In the genomic region with DNA sequence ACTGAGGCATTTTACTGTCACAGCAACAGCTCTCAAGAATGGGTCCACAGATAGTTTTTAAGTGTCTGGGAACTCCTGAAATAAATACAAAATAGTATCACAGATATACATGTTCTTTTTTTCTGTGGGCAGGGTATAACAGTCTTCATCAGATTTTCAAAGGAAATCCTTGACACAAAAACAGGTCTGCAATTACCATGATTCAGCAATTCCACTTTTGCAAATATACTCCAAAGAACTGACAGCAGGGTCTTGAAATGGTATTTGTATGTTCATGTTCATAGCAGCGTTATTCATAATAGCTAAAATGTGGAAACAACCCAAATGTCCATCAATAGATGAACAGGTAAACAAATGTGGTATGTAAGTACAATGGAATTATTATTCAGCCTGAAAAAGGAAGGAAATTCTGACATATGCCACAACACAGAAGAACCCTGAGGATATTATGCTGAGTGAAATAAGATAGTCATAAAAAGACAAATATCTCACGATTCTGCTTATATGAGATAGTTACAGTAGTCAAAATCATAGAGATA, we compare ENCODE assay signal across 13 cellular contexts.
DNase-seq lines count a peak whose midpoint lies in the region; ATAC-seq and TF ChIP-seq lines count a peak whose summit lies in the region.
"Had no signal": no experiment of that assay in that cellular context is flagged by ENCODE, and none has a peak within 500 bp of the region (broad histone marks: within the 10 kb centered on the region; RNA-seq: fewer than 3 reads in every experiment).

No MANE protein-coding gene starts in this region.

- no peaks in the 10 kb centered on the region for H3K9me3 Mint-ChIP-seq in T-helper 1 cell treated with Interleukin-12 subunit alpha and Interleukin-12 subunit beta and Interleukin-4 antibody, amounts not matched to agents 30 μg/mL and 1 μg/mL, for 36 hours
- H3K9me3 Mint-ChIP-seq in dendritic cell treated with granulocyte-macrophage colony-stimulating factor and Interleukin-4, amounts not matched to agents 40 ng/mL and 50 ng/mL, for 4 days, result no peaks in the 10 kb centered on the region

- no peak for TF ChIP-seq POLR2A in gastrocnemius medialis (IDR thresholded peaks at IDR 0.05)

- no peak overlapping the region for H2AFZ ChIP-seq in OCI-LY7 (ENCODE audit: low read length)

- intact Hi-C loops in OCI-LY7 (cut with micrococcal nuclease; ENCODE audit: unreplicated experiment) (loop anchor here (10.0 kb wide), 1 partner anchor 199 kb away; a partner anchor contains a TSS), gastrocnemius medialis (cut with DNase I; ENCODE audit: low total_unique reads) (no loop called here)
- intact Hi-C loops in dendritic cell treated with granulocyte-macrophage colony-stimulating factor and Interleukin-4, amounts not matched to agents 40 ng/mL and 50 ng/mL, for 4 days (cut with micrococcal nuclease), result no loop called here

- no peaks in the 10 kb centered on the region for H3K27me3 ChIP-seq in gastrocnemius medialis

- H3K36me3 Mint-ChIP-seq in T-helper 1 cell treated with Interleukin-12 subunit alpha and Interleukin-12 subunit beta and Interleukin-4 antibody, amounts not matched to agents 30 μg/mL and 1 μg/mL, for 36 hours (ENCODE audit: low read depth), result peaks cover 26% of the 10 kb centered on the region
- peaks cover 78% of the 10 kb centered on the region for H3K36me3 Mint-ChIP-seq in dendritic cell treated with granulocyte-macrophage colony-stimulating factor and Interleukin-4, amounts not matched to agents 40 ng/mL and 50 ng/mL, for 4 days (ENCODE audit: low read depth)

- peak overlapping the region; percentile 47 for H3K4me2 ChIP-seq in OCI-LY7 (ENCODE audit: low read length)
- H3K4me2 ChIP-seq: smooth muscle cell had no signal

- DNase-seq in T-helper 1 cell (no peak), OCI-LY7 (ENCODE audit: low spot score) (no peak), gastrocnemius medialis (no peak), C1 segment of cervical spinal cord (lab: John Stamatoyannopoulos, UW) (no peak), NCI-H2227 treated with DMSO at 0.1 percent for 48 hours (lab: John Stamatoyannopoulos, UW) (no peak)
- DNase-seq: activated CD4-positive, CD25-positive, alpha-beta regulatory T cell; activated naive CD4-positive, alpha-beta T cell; NCI-H1694 treated with DMSO at 0.1 percent for 48 hours had no signal

- in situ Hi-C loops in gastrocnemius medialis (cut with MboI; ENCODE audit: low sequenced_read_pairs in 4 of 4), result no loop called here

- H3K36me3 ChIP-seq in OCI-LY7 (ENCODE audit: insufficient read depth, low read length) (peaks cover 66% of the 10 kb centered on the region), gastrocnemius medialis (peaks cover 0 to 24% of the 10 kb centered on the region in 2 donors)

- H3K4me3 ChIP-seq in OCI-LY7 (ENCODE audit: low read depth, low read length, poor library complexity, severe bottlenecking), result no peak overlapping the region
- H3K4me3 ChIP-seq in gastrocnemius medialis, result no peak overlapping the region
- H3K4me3 ChIP-seq: mucosa of descending colon, smooth muscle cell had no signal

- no peaks in the 10 kb centered on the region for H3K79me2 ChIP-seq in OCI-LY7 (ENCODE audit: insufficient read depth, low read depth, low read length)

- H3K4me1 ChIP-seq in OCI-LY7 (ENCODE audit: insufficient read depth, low read length, poor library complexity, severe bottlenecking), result peaks cover 20% of the 10 kb centered on the region
- H3K4me1 ChIP-seq in gastrocnemius medialis, result peaks cover under 1 to 13% of the 10 kb centered on the region in 2 donors

- CTCF ChIA-PET in OCI-LY7 (lab: Charles Lee; ENCODE audit: unreplicated experiment), result no interaction called here

- no peak overlapping the region for H3K27ac ChIP-seq in OCI-LY7 (ENCODE audit: low read depth, low read length, poor library complexity, severe bottlenecking)
- H3K27ac ChIP-seq in gastrocnemius medialis, result peak overlapping the region in 3 of 4 donors; percentile 15 to 46 (median 37)

- TF ChIP-seq CTCF in OCI-LY7 (conservative IDR thresholded peaks at IDR 0.05; ENCODE audit: low read length), result no peak
- no peak for TF ChIP-seq CTCF in gastrocnemius medialis (IDR thresholded peaks at IDR 0.05 in 4 of 5, conservative IDR thresholded peaks at IDR 0.05 in 1 of 5)

- H4K20me1 ChIP-seq in OCI-LY7 (ENCODE audit: insufficient read depth, low read length), result no peaks in the 10 kb centered on the region

- H3K9me3 ChIP-seq in OCI-LY7 (ENCODE audit: low read length), result no peaks in the 10 kb centered on the region
- no peaks in the 10 kb centered on the region for H3K9me3 ChIP-seq in gastrocnemius medialis
- H3K9me3 ChIP-seq: mucosa of descending colon had no signal

- H3K4me1 Mint-ChIP-seq in T-helper 1 cell treated with Interleukin-12 subunit alpha and Interleukin-12 subunit beta and Interleukin-4 antibody, amounts not matched to agents 30 μg/mL and 1 μg/mL, for 36 hours (ENCODE audit: low read depth), result peaks cover 24% of the 10 kb centered on the region
- H3K4me1 Mint-ChIP-seq in dendritic cell treated with granulocyte-macrophage colony-stimulating factor and Interleukin-4, amounts not matched to agents 40 ng/mL and 50 ng/mL, for 4 days (ENCODE audit: low read depth), result peaks cover 31% of the 10 kb centered on the region

- peak overlapping the region; percentile 4 for H3K27ac Mint-ChIP-seq in T-helper 1 cell treated with Interleukin-12 subunit alpha and Interleukin-12 subunit beta and Interleukin-4 antibody, amounts not matched to agents 30 μg/mL and 1 μg/mL, for 36 hours
- peak overlapping the region; percentile 71 for H3K27ac Mint-ChIP-seq in dendritic cell treated with granulocyte-macrophage colony-stimulating factor and Interleukin-4, amounts not matched to agents 40 ng/mL and 50 ng/mL, for 4 days

- BruUV-seq in OCI-LY7 (replicated peaks; lab: Mats Ljungman, UMichigan), result no TSS peak

- ATAC-seq in gastrocnemius medialis (no peak), GM18873 (IDR thresholded peaks at IDR 0.05; ENCODE audit: low FRiP score, unreplicated experiment) (no peak)

- no peaks in the 10 kb centered on the region for H3K27me3 Mint-ChIP-seq in T-helper 1 cell treated with Interleukin-12 subunit alpha and Interleukin-12 subunit beta and Interleukin-4 antibody, amounts not matched to agents 30 μg/mL and 1 μg/mL, for 36 hours (ENCODE audit: low read depth)
- H3K27me3 Mint-ChIP-seq in dendritic cell treated with granulocyte-macrophage colony-stimulating factor and Interleukin-4, amounts not matched to agents 40 ng/mL and 50 ng/mL, for 4 days, result no peaks in the 10 kb centered on the region

- POLR2A ChIA-PET in OCI-LY7 (lab: Charles Lee), result interaction anchor here (0.6 to 1.8 kb wide), 7 partner anchors 8 to 167 kb away, joined by 3 to 9 read pairs (median 4); no protein-coding TSS in a partner anchor

- no peak overlapping the region for H3K4me3 Mint-ChIP-seq in T-helper 1 cell treated with Interleukin-12 subunit alpha and Interleukin-12 subunit beta and Interleukin-4 antibody, amounts not matched to agents 30 μg/mL and 1 μg/mL, for 36 hours
- peak overlapping the region; percentile 17 for H3K4me3 Mint-ChIP-seq in dendritic cell treated with granulocyte-macrophage colony-stimulating factor and Interleukin-4, amounts not matched to agents 40 ng/mL and 50 ng/mL, for 4 days

- H3K9me2 ChIP-seq in OCI-LY7 (ENCODE audit: insufficient read depth, low read length), result no peaks in the 10 kb centered on the region
